In the genomic region with DNA sequence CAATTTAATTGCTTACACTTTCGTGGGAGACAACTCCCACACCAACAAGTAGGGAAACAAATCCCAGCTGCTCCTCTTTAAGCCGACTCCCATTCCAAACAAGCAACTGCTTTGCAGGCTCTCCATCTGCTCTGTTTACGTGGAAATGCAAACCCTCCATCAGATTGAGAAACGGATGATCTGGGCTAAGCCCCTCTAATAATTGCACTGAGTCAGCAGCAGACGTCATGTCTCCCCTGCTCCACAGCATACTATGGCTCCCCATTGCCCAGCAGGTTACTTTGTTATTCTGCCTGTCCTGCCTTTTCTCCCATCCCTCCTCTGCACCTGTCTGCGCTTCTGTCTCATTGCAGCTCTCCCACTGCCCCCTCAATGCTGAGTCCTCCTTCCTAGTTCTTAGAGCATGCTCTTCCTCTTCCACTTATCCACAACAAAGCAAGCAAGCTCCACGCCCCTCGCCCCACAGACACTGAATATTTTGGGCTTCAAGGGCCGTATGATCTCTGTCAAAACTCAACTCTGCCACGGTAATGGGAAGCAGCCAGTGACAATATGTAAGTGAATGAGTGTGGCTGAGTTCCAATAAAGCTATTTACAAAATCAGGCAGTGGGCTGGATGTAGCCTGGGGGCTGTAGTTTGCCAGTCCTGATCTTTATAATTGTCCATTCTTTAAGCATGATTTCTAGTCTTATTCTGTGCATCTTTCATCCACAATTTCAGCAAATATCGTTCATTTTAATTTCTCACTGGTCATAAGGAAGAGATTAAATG, we compare ENCODE assay signal across 1 cellular context.
TF ChIP-seq lines count a peak whose summit lies in the region.

No MANE protein-coding gene starts in this region.

TF ChIP-seq in SK-N-SH treated with all-trans-retinoic acid at 6 μM for 48 hours, 23 proteins besides CTCF, POLR2A, EP300 and RAD21 (continued from another document):
- TF ChIP-seq, protein P1, sequence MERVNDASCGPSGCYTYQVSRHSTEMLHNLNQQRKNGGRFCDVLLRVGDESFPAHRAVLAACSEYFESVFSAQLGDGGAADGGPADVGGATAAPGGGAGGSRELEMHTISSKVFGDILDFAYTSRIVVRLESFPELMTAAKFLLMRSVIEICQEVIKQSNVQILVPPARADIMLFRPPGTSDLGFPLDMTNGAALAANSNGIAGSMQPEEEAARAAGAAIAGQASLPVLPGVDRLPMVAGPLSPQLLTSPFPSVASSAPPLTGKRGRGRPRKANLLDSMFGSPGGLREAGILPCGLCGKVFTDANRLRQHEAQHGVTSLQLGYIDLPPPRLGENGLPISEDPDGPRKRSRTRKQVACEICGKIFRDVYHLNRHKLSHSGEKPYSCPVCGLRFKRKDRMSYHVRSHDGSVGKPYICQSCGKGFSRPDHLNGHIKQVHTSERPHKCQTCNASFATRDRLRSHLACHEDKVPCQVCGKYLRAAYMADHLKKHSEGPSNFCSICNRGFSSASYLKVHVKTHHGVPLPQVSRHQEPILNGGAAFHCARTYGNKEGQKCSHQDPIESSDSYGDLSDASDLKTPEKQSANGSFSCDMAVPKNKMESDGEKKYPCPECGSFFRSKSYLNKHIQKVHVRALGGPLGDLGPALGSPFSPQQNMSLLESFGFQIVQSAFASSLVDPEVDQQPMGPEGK (CRISPR knock-in tag; IDR thresholded peaks at IDR 0.05; ENCODE audit: borderline replicate concordance) = no peak
- TF ChIP-seq, protein P2, sequence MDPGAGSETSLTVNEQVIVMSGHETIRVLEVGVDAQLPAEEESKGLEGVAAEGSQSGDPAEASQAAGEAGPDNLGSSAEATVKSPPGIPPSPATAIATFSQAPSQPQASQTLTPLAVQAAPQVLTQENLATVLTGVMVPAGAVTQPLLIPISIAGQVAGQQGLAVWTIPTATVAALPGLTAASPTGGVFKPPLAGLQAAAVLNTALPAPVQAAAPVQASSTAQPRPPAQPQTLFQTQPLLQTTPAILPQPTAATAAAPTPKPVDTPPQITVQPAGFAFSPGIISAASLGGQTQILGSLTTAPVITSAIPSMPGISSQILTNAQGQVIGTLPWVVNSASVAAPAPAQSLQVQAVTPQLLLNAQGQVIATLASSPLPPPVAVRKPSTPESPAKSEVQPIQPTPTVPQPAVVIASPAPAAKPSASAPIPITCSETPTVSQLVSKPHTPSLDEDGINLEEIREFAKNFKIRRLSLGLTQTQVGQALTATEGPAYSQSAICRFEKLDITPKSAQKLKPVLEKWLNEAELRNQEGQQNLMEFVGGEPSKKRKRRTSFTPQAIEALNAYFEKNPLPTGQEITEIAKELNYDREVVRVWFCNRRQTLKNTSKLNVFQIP (CRISPR knock-in tag; IDR thresholded peaks at IDR 0.05; ENCODE audit: borderline replicate concordance, low read depth) = no peak
- no peak for TF ChIP-seq OSR1 (CRISPR knock-in tag; IDR thresholded peaks at IDR 0.05)
